ENCODE assay signal across 9 cellular contexts in genomic region chr10:112954974-112955735, GRCh38. TPM values are rescaled to one million over a fixed set of nuclear protein-coding genes. Genes with fewer than 3 reads are reported as not detected.
A peak's percentile ranks its signal among the peaks of the same experiment; 100 is the strongest.
DNase-seq lines count a peak whose midpoint lies in the region; ATAC-seq, FAIRE-seq and TF ChIP-seq lines count a peak whose summit lies in the region.
"Had no signal": no experiment of that assay in that cellular context is flagged by ENCODE, and none has a peak within 500 bp of the region (broad histone marks: within the 10 kb centered on the region; RNA-seq: fewer than 3 reads in every experiment).

No MANE protein-coding gene starts in this region.

- H3K9me3 ChIP-seq in HAP-1 (no peaks in the 10 kb centered on the region), K562 (replicated peaks; ENCODE audit: control insufficient read depth, insufficient read depth, low read depth, low read length) (no peaks in the 10 kb centered on the region), keratinocyte (ENCODE audit: control insufficient read depth, low read depth, low read length) (no peaks in the 10 kb centered on the region), skeletal muscle satellite cell (replicated peaks; ENCODE audit: low read length) (no peaks in the 10 kb centered on the region)

- peak overlapping the region; percentile 62 for H3K4me3 ChIP-seq in HAP-1
- H3K4me3 ChIP-seq in K562, result no peak overlapping the region
- H3K4me3 ChIP-seq in keratinocyte (ENCODE audit: control insufficient read depth in 2 of 3, extremely low read depth in 1 of 3, insufficient read depth in 2 of 3, low read depth in 1 of 3, low read length in 3 of 3), result peak overlapping the region in 2 of 3 experiments; percentile 58 to 67
- H3K4me3 ChIP-seq in skeletal muscle satellite cell (ENCODE audit: low read length), result peak overlapping the region; percentile 94

- no peak for ATAC-seq in K562
- ATAC-seq: activated T-cell treated with anti-CD3 and anti-CD28 coated beads, Interleukin-2, amount 50 U/mL, for 72 hours had no signal

- no TSS peak for BruUV-seq in K562 (replicated peaks; lab: Mats Ljungman, UMichigan)

- H3K9ac ChIP-seq in K562 (ENCODE audit: insufficient read depth in 1 of 2, low read depth in 2 of 2, low read length in 2 of 2) (no peak overlapping the region), keratinocyte (ENCODE audit: control insufficient read depth, extremely low read depth, insufficient read depth, low read length) (peak overlapping the region; percentile 37), skeletal muscle satellite cell (ENCODE audit: low read depth, low read length) (peak overlapping the region; percentile 98)

- H3K79me2 ChIP-seq in K562 (ENCODE audit: control insufficient read depth, insufficient read depth, low read length) (peaks cover 4% of the 10 kb centered on the region; the same call in 2 of the 3 replicates), keratinocyte (ENCODE audit: control insufficient read depth, insufficient read depth, low read length) (peaks cover 37% of the 10 kb centered on the region)

- H4K20me1 ChIP-seq in K562 (replicated peaks; ENCODE audit: control insufficient read depth, insufficient read depth, low read length), result no peaks in the 10 kb centered on the region
- no peaks in the 10 kb centered on the region for H4K20me1 ChIP-seq in keratinocyte (ENCODE audit: control insufficient read depth, extremely low read depth, insufficient read depth, low read length)

- POLR2A ChIA-PET in K562 (lab: Yijun Ruan, JAX), result interaction anchor here (0.5 to 0.7 kb wide), 2 partner anchors 12 to 41 kb away, joined by 4 read pairs; no protein-coding TSS in a partner anchor

- TF ChIP-seq EP300 in K562 (IDR thresholded peaks at IDR 0.05; ENCODE audit: low read length), result no peak

- no peak overlapping the region for H3K4me2 ChIP-seq in K562 (ENCODE audit: insufficient read depth, low read length)
- peak overlapping the region; percentile 90 for H3K4me2 ChIP-seq in keratinocyte (ENCODE audit: control insufficient read depth, extremely low read depth, insufficient read depth, low read depth, low read length)
- H3K4me2 ChIP-seq in skeletal muscle satellite cell (ENCODE audit: low read length), result peak overlapping the region; percentile 94

- no peak for TF ChIP-seq RAD21 in K562 (CRISPR knock-in tag; conservative IDR thresholded peaks at IDR 0.05 in 1 of 2, IDR thresholded peaks at IDR 0.05 in 1 of 2)

- WGBS in K562 (ENCODE audit: insufficient coverage, low coverage, missing lambda C conversion rate), result 20% methylated on average over 7 of the region's 8 CpGs

- CTCF ChIA-PET in K562 (lab: Yijun Ruan, JAX; ENCODE audit: low intra/inter-chr PET ratio), result no interaction called here

- dilution Hi-C loops in keratinocyte (cut with MboI; ENCODE audit: extremely low pct_ligation_motif_present, low sequenced_read_pairs), result no loop called here

- in situ Hi-C loops in HAP-1 (cut with MboI; ENCODE audit: low sequenced_read_pairs), result no loop called here
- in situ Hi-C loops in K562 (cut with MboI), result no loop called here

- no peak for TF ChIP-seq POLR2A in K562 (conservative IDR thresholded peaks at IDR 0.05)

- H3K27me3 ChIP-seq in HAP-1 (ENCODE audit: low read depth), result no peaks in the 10 kb centered on the region
- H3K27me3 ChIP-seq in K562 (ENCODE audit: control insufficient read depth in 2 of 2, insufficient read depth in 2 of 2, low read length in 2 of 2), result no peaks in the 10 kb centered on the region; a peak in 1 of 5 replicates
- no peaks in the 10 kb centered on the region for H3K27me3 ChIP-seq in keratinocyte (ENCODE audit: control insufficient read depth, extremely low read depth, insufficient read depth, low read length)
- H3K27me3 ChIP-seq in skeletal muscle satellite cell (ENCODE audit: control insufficient read depth, insufficient read depth, low read length), result no peaks in the 10 kb centered on the region

- DNase-seq in HAP-1 (ENCODE audit: low spot score in 2 of 2), result peak; percentile 76 to 91
- no peak for DNase-seq in K562 (ENCODE audit: extremely low read depth in 1 of 4, low spot score in 3 of 4)
- no peak for DNase-seq in keratinocyte (ENCODE audit: low read depth, low spot score)
- DNase-seq in NCI-H345 treated with DMSO at 0.1 percent for 48 hours (lab: John Stamatoyannopoulos, UW; ENCODE audit: unreplicated experiment), result no peak
- no peak for DNase-seq in DMS79 treated with DMSO at 0.1 percent for 48 hours (lab: John Stamatoyannopoulos, UW)
- no peak for DNase-seq in DMS53 (lab: John Stamatoyannopoulos, UW)
- no peak for DNase-seq in stimulated activated CD4-positive, alpha-beta T cell treated with anti-CD3 and anti-CD28 coated beads, Interleukin-2, amount 100 ng/mL, for 48 hours
- DNase-seq: activated T-cell treated with anti-CD3 and anti-CD28 coated beads, Interleukin-2, amount 50 U/mL, for 72 hours had no signal

- H3K36me3 ChIP-seq in HAP-1 (replicated peaks), result no peaks in the 10 kb centered on the region
- H3K36me3 ChIP-seq in K562 (ENCODE audit: control insufficient read depth, insufficient read depth, low read length), result no peaks in the 10 kb centered on the region
- H3K36me3 ChIP-seq in keratinocyte (ENCODE audit: control insufficient read depth in 2 of 2, extremely low read depth in 1 of 2, insufficient read depth in 2 of 2, low read length in 2 of 2), result no peaks in the 10 kb centered on the region
- H3K36me3 ChIP-seq in skeletal muscle satellite cell (ENCODE audit: insufficient read depth, low read length), result no peaks in the 10 kb centered on the region

- no peak overlapping the region for H2AFZ ChIP-seq in K562 (ENCODE audit: low read depth, low read length)
- H2AFZ ChIP-seq in keratinocyte (ENCODE audit: control insufficient read depth, low read length), result peak overlapping the region; percentile 27

- FAIRE-seq in K562 (lab: Jason Lieb, UNC) (no peak), keratinocyte (lab: Jason Lieb, UNC) (peak; percentile 41)

- intact Hi-C loops in K562 (cut with micrococcal nuclease), result loop anchor here (5.0 kb wide), 1 partner anchor 107 kb away; no protein-coding TSS in a partner anchor

- TF ChIP-seq CTCF in K562 (IDR thresholded peaks at IDR 0.05 in 2 of 3, conservative IDR thresholded peaks at IDR 0.05 in 1 of 3; ENCODE audit: insufficient read depth in 2 of 3, low read depth in 1 of 3, low read length in 3 of 3), result no peak
- TF ChIP-seq CTCF in keratinocyte (optimal IDR thresholded peaks at IDR 0.05 in 1 of 3, IDR thresholded peaks at IDR 0.05 in 1 of 3, conservative IDR thresholded peaks at IDR 0.05 in 1 of 3; ENCODE audit: extremely low read depth in 1 of 3, insufficient read depth in 2 of 3, low read length in 3 of 3), result no peak

- H3K4me1 ChIP-seq in HAP-1, result peaks cover 49% of the 10 kb centered on the region
- H3K4me1 ChIP-seq in K562 (replicated peaks in 1 of 2; ENCODE audit: control insufficient read depth in 2 of 2, insufficient read depth in 2 of 2, low read length in 2 of 2), result peaks cover 8 to 10% of the 10 kb centered on the region in 2 experiments; a peak in 4 of 5 replicates
- peaks cover 46% of the 10 kb centered on the region for H3K4me1 ChIP-seq in keratinocyte (ENCODE audit: control insufficient read depth, extremely low read depth, insufficient read depth, low read length)
- peaks cover 64% of the 10 kb centered on the region for H3K4me1 ChIP-seq in skeletal muscle satellite cell (ENCODE audit: control insufficient read depth, insufficient read depth, low read length)

- no peaks in the 10 kb centered on the region for H3K9me1 ChIP-seq in K562 (ENCODE audit: control insufficient read depth, insufficient read depth, low read length)
- no peaks in the 10 kb centered on the region for H3K9me1 ChIP-seq in keratinocyte (ENCODE audit: control insufficient read depth, extremely low read depth, insufficient read depth, low read length)

- no peak overlapping the region for H3K27ac ChIP-seq in K562 (ENCODE audit: extremely low read depth, low read depth, low read length)
- H3K27ac ChIP-seq in keratinocyte (ENCODE audit: control insufficient read depth, insufficient read depth, low read length), result peak overlapping the region; percentile 56

TF ChIP-seq in K562, 482 proteins besides CTCF, POLR2A, EP300 and RAD21 (continues in another document):
- TF ChIP-seq HCFC1 (IDR thresholded peaks at IDR 0.05; ENCODE audit: low read depth, low read length) (no peak), CBX2 (IDR thresholded peaks at IDR 0.05; ENCODE audit: insufficient read depth, low read length, poor library complexity, severe bottlenecking) (peak; percentile 29)

RNA-seq across cellular contexts. Expression of gene TCF7L2, which starts 5.1 kb away (rescaled TPM):
- 1.9 and 4.4 TPM in 2 replicates for total RNA-seq in K562 (2011; cell fraction: chromatin; rRNA removed; ENCODE audit: low replicate concordance)
- 2.4 and 3.0 TPM in 2 replicates for total RNA-seq in K562 (2011; cell fraction: nucleolus; rRNA removed)
- total RNA-seq in K562 (2011; cell fraction: nucleoplasm; rRNA removed), result 1.9 and 2.7 TPM in 2 replicates
- total RNA-seq in K562 (2014; rRNA removed), result 0.32 and 0.41 TPM in 2 replicates
- 0.48 and 0.80 TPM in 2 replicates for total RNA-seq in K562 (2014; rRNA removed; fragmentation: Illumina TruSeq; extraction: Trizol)
- 0.68 and 1.2 TPM in 2 replicates for total RNA-seq in K562 (2015; rRNA removed; fragmentation: Illumina TruSeq; extraction: Trizol)
- total RNA-seq in K562 (2021), result 2.0 and 2.8 TPM in 2 replicates
- polyA plus RNA-seq in K562 (2011; rRNA removed), result 0.42 and 0.53 TPM in 2 replicates
- 0.15 and 0.35 TPM in 2 replicates for polyA plus RNA-seq in K562 (2011; cell fraction: cytosol; rRNA removed)
- polyA plus RNA-seq in K562 (2011; cell fraction: nucleus; rRNA removed), result 1.6 and 2.2 TPM in 2 replicates
- polyA plus RNA-seq in K562 (2012), result 1.4 and 2.2 TPM in 2 replicates
- polyA plus RNA-seq in K562 (2014; fragmentation: Illumina TruSeq; extraction: Trizol), result 2.1 and 2.4 TPM in 2 replicates
- polyA plus RNA-seq in K562 (2014; fragmentation: Nextera tagmentation; extraction: Ambion mirVana), result under 1 TPM; 0.52 to 0.92 TPM
- 0.39 and 1.4 TPM in 2 replicates for polyA plus RNA-seq in K562 (2014; rRNA removed)
- 0.25 and 0.69 TPM in 2 replicates for polyA minus RNA-seq in K562 (2011; rRNA and poly(A)+ RNA removed)
- 0.91 and 1.5 TPM in 2 replicates for polyA minus RNA-seq in K562 (2011; cell fraction: cytosol; rRNA and poly(A)+ RNA removed)
- polyA minus RNA-seq in K562 (2011; cell fraction: nucleus; rRNA and poly(A)+ RNA removed), result 1.6 and 2.4 TPM in 2 replicates
- 2.0 to 2.5 TPM (median 2.3 TPM) in 3 replicates for polyA plus RNA-seq in keratinocyte
- polyA plus RNA-seq in keratinocyte (2011; ENCODE audit: low read depth), result 7.9 TPM
- 2.0 and 2.1 TPM in 2 replicates for polyA plus RNA-seq in keratinocyte (2011; cell fraction: cytosol; rRNA removed)
- 7.9 and 11.9 TPM in 2 replicates for polyA plus RNA-seq in keratinocyte (2011; cell fraction: nucleus; rRNA removed)
- 6.4 and 7.5 TPM in 2 replicates for polyA plus RNA-seq in keratinocyte (2012; ENCODE audit: low replicate concordance)
- polyA minus RNA-seq in keratinocyte, result 3.0 to 6.2 TPM (median 3.9 TPM) in 3 replicates
- 4.8 TPM for polyA minus RNA-seq in keratinocyte (2011; cell fraction: cytosol; rRNA and poly(A)+ RNA removed)
- 9.3 and 9.6 TPM in 2 replicates for polyA minus RNA-seq in keratinocyte (2011; cell fraction: nucleus; rRNA and poly(A)+ RNA removed)
- 3.9 and 4.8 TPM in 2 replicates for total RNA-seq in skeletal muscle satellite cell (2012; rRNA removed)

Comparison
In these comparisons a context has a peak if more than half of its experiments do, and no peak if none do; other contexts are left out.
1. DNase-seq: peak in HAP-1 (2 of 2); none in K562 (0 of 4), keratinocyte (single experiment), NCI-H345 treated with DMSO at 0.1 percent for 48 hours (single experiment), DMS79 treated with DMSO at 0.1 percent for 48 hours (single experiment), DMS53 (single experiment) and stimulated activated CD4-positive, alpha-beta T cell treated with anti-CD3 and anti-CD28 coated beads, Interleukin-2, amount 100 ng/mL, for 48 hours (0 of 2).
2. H3K9ac ChIP-seq: peak in keratinocyte (single experiment) and skeletal muscle satellite cell (single experiment); none in K562 (0 of 2).